17 cellular contexts compared by ENCODE assay signal in genomic region chr19:5667751-5668271, GRCh38. TPM values are rescaled to one million over a fixed set of nuclear protein-coding genes. Genes with fewer than 3 reads are reported as not detected.
DNase-seq lines count a peak whose midpoint lies in the region; ATAC-seq, FAIRE-seq and TF ChIP-seq lines count a peak whose summit lies in the region.
"Had no signal": no experiment of that assay in that cellular context is flagged by ENCODE, and none has a peak within 500 bp of the region (broad histone marks: within the 10 kb centered on the region; RNA-seq: fewer than 3 reads in every experiment).

No MANE protein-coding gene starts in this region.

- ATAC-seq in CD4-positive, alpha-beta T cell (ENCODE audit: poor library complexity), result no peak
- peak; percentile 19; the same call in 1 of the 2 replicates for ATAC-seq in HCT116
- no peak for ATAC-seq in GM12878
- ATAC-seq: T-cell had no signal

- H3K4me3 ChIP-seq in HCT116 (replicated peaks in 1 of 2; ENCODE audit: low read depth in 1 of 2, low read length in 2 of 2) (no peak overlapping the region), GM12878 (no peak overlapping the region), stomach (no peak overlapping the region)
- H3K4me3 ChIP-seq: coronary artery, ovary had no signal

- H3K4me1 Mint-ChIP-seq in CD4-positive, alpha-beta T cell (ENCODE audit: low read depth), result no peaks in the 10 kb centered on the region
- H3K4me1 Mint-ChIP-seq in Calu3 (ENCODE audit: low read depth, unreplicated experiment), result no peaks in the 10 kb centered on the region
- H3K4me1 Mint-ChIP-seq: B cell, T-cell had no signal

- SMC1A ChIA-PET in GM12878 (lab: Charles Lee; ENCODE audit: uncharacterized antibody, unreplicated experiment), result no interaction called here

- no peaks in the 10 kb centered on the region for H3K9me2 ChIP-seq in HCT116 (ENCODE audit: insufficient read depth)

- TF ChIP-seq POLR2A in HCT116 (IDR thresholded peaks at IDR 0.05; ENCODE audit: borderline replicate concordance, extremely low read depth, insufficient read depth, insufficient read length) (no peak), GM12878 (IDR thresholded peaks at IDR 0.05; ENCODE audit: low read depth, low read length) (peak; percentile 59), stomach (IDR thresholded peaks at IDR 0.05) (no peak)

- H3K9me3 ChIP-seq in CD4-positive, alpha-beta T cell (ENCODE audit: control insufficient read depth, low read length), result no peaks in the 10 kb centered on the region
- H3K9me3 ChIP-seq in HCT116 (ENCODE audit: control insufficient read depth in 1 of 2, insufficient read depth in 1 of 2, low read depth in 1 of 2, low read length in 2 of 2) (no peaks in the 10 kb centered on the region), GM12878 (replicated peaks; ENCODE audit: control insufficient read depth, insufficient read depth, low read length) (no peaks in the 10 kb centered on the region), stomach (no peaks in the 10 kb centered on the region)
- H3K9me3 ChIP-seq: ovary had no signal

- no peaks in the 10 kb centered on the region for H4K20me1 ChIP-seq in HCT116 (ENCODE audit: insufficient read depth)
- H4K20me1 ChIP-seq in GM12878 (ENCODE audit: control insufficient read depth, insufficient read depth), result no peaks in the 10 kb centered on the region; the same call in 1 of the 2 replicates

- RAD21 ChIA-PET in HCT116 (lab: Charles Lee; ENCODE audit: low non-redundant PET in 1 of 2, low total read pairs in 2 of 2, uncharacterized antibody in 2 of 2, unreplicated experiment in 2 of 2) (no interaction called here), GM12878 (lab: Charles Lee; ENCODE audit: unreplicated experiment) (no interaction called here)

- CTCF ChIA-PET in CD4-positive, alpha-beta T cell (lab: Charles Lee), result interaction anchor here (1.0 kb wide), 1 partner anchor 19 kb away, joined by 3 read pairs; no protein-coding TSS in a partner anchor
- CTCF ChIA-PET in HCT116 (lab: Charles Lee) (no interaction called here), GM12878 (lab: Yijun Ruan, JAX) (no interaction called here), Calu3 (lab: Charles Lee) (no interaction called here)

- no peak overlapping the region for H3K27ac ChIP-seq in CD4-positive, alpha-beta T cell (ENCODE audit: low read depth, low read length)
- no peak overlapping the region for H3K27ac ChIP-seq in HCT116 (ENCODE audit: low read depth, low read length)
- no peak overlapping the region for H3K27ac ChIP-seq in GM12878 (ENCODE audit: control insufficient read depth, insufficient read depth)
- H3K27ac ChIP-seq in stomach, result no peak overlapping the region
- H3K27ac ChIP-seq: coronary artery, ovary had no signal

- 92% methylated on average over 22 of the region's 22 CpGs for WGBS in GM12878 (ENCODE audit: insufficient coverage, insufficient replicate concordance, low lambda C conversion rate, missing lambda C conversion rate)
- 83 to 87% (median 84%) methylated on average over 20 to 22 of the region's 22 CpGs for WGBS in stomach, 5 donors

- H3K36me3 ChIP-seq in HCT116 (ENCODE audit: control insufficient read depth in 1 of 2, insufficient read depth in 2 of 2, low read length in 2 of 2), result peaks cover 38 to 59% of the 10 kb centered on the region in 2 experiments; a peak in 3 of 4 replicates
- peaks cover 31 to 51% of the 10 kb centered on the region in 2 experiments for H3K36me3 ChIP-seq in GM12878 (ENCODE audit: control insufficient read depth in 2 of 2, insufficient read depth in 2 of 2, low read length in 1 of 2)
- peaks cover 70 to 94% (median 92%) of the 10 kb centered on the region in 4 donors for H3K36me3 ChIP-seq in stomach
- H3K36me3 ChIP-seq: ovary had no signal

- H3K36me3 Mint-ChIP-seq in CD4-positive, alpha-beta T cell (ENCODE audit: low read depth), result peaks cover 64% of the 10 kb centered on the region
- peaks cover 28% of the 10 kb centered on the region for H3K36me3 Mint-ChIP-seq in Calu3 (ENCODE audit: insufficient read depth, unreplicated experiment)

- no peaks in the 10 kb centered on the region; a peak in 2 of 4 replicates for H3K4me1 ChIP-seq in HCT116 (ENCODE audit: control insufficient read depth in 1 of 2, insufficient read depth in 2 of 2, low read length in 2 of 2)
- H3K4me1 ChIP-seq in GM12878 (ENCODE audit: control insufficient read depth, insufficient read depth, low read length), result peaks cover 3% of the 10 kb centered on the region; the same call in 1 of the 2 replicates
- H3K4me1 ChIP-seq in stomach, result no peaks in the 10 kb centered on the region

- no peaks in the 10 kb centered on the region for H3K27me3 Mint-ChIP-seq in CD4-positive, alpha-beta T cell
- no peaks in the 10 kb centered on the region for H3K27me3 Mint-ChIP-seq in Calu3 (ENCODE audit: unreplicated experiment)
- H3K27me3 Mint-ChIP-seq: B cell, T-cell had no signal

- no peak for FAIRE-seq in GM12878 (lab: Jason Lieb, UNC)

- DNase-seq in CD4-positive, alpha-beta T cell, result no peak
- DNase-seq in HCT116 (ENCODE audit: low read depth, low spot score), result no peak
- no peak for DNase-seq in GM12878 (ENCODE audit: low read depth, low spot score)
- DNase-seq in kidney tubule cell (ENCODE audit: low spot score), result peak; percentile 41
- no peak for DNase-seq in stomach
- no peak for DNase-seq in OCI-M2 (lab: John Stamatoyannopoulos, UW; ENCODE audit: unreplicated experiment)
- DNase-seq in dedifferentiated amniotic fluid mesenchymal stem cell (ENCODE audit: extremely low spot score), result no peak
- DNase-seq in Calu3, result no peak
- DNase-seq: activated effector memory CD4-positive, alpha-beta T cell treated with anti-CD3 and anti-CD28 coated beads, Interleukin-2, amount 50 U/mL, for 16 hours; IMR-90; NCI-H2107; ovary; stimulated activated CD4-positive, alpha-beta T cell treated with anti-CD3 and anti-CD28 coated beads, Interleukin-4, amount 100 ng/mL, for 24 hours; stimulated activated CD8-positive, alpha-beta memory T cell treated with anti-CD3 and anti-CD28 coated beads, Interleukin-4, amount 100 ng/mL, for 48 hours; T-cell had no signal

- H2AFZ ChIP-seq in HCT116 (ENCODE audit: low read depth, low read length, poor library complexity, severe bottlenecking) (no peak overlapping the region), GM12878 (ENCODE audit: control insufficient read depth, low read depth, low read length) (no peak overlapping the region)

- H3K27ac Mint-ChIP-seq in CD4-positive, alpha-beta T cell, result peak overlapping the region; percentile 58
- no peak overlapping the region for H3K27ac Mint-ChIP-seq in Calu3 (ENCODE audit: unreplicated experiment)
- H3K27ac Mint-ChIP-seq: T-cell had no signal

- no TSS peak for BruUV-seq in HCT116 (replicated peaks; lab: Mats Ljungman, UMichigan)
- BruUV-seq in GM12878 (replicated peaks; lab: Mats Ljungman, UMichigan), result TSS peak; percentile 23
- BruUV-seq in Calu3 (replicated peaks; lab: Mats Ljungman, UMichigan), result no TSS peak

- no peaks in the 10 kb centered on the region for H3K27me3 ChIP-seq in CD4-positive, alpha-beta T cell (ENCODE audit: control insufficient read depth, insufficient read depth, low read length)
- H3K27me3 ChIP-seq in HCT116 (ENCODE audit: insufficient read depth, low read length) (no peaks in the 10 kb centered on the region), GM12878 (replicated peaks in 1 of 2; ENCODE audit: control insufficient read depth in 2 of 2, insufficient read depth in 2 of 2, low read length in 1 of 2) (no peaks in the 10 kb centered on the region), stomach (no peaks in the 10 kb centered on the region)
- H3K27me3 ChIP-seq: ovary had no signal

- intact Hi-C loops in CD4-positive, alpha-beta T cell (cut with DNase I, micrococcal nuclease), result no loop called here
- intact Hi-C loops in HCT116 (cut with micrococcal nuclease), result no loop called here
- intact Hi-C loops in GM12878 (cut with micrococcal nuclease; ENCODE audit: unreplicated experiment), result no loop called here
- intact Hi-C loops in stomach (cut with DNase I; ENCODE audit: low total_unique reads), result no loop called here
- intact Hi-C loops in Calu3 (cut with micrococcal nuclease; ENCODE audit: unreplicated experiment), result no loop called here

- peaks cover 10% of the 10 kb centered on the region; the same call in 1 of the 2 replicates for H3K79me2 ChIP-seq in HCT116 (ENCODE audit: insufficient read depth, low read length)
- H3K79me2 ChIP-seq in GM12878 (ENCODE audit: control insufficient read depth, insufficient read depth, low read length), result no peaks in the 10 kb centered on the region

- H3K4me3 Mint-ChIP-seq in CD4-positive, alpha-beta T cell, result no peak overlapping the region
- H3K4me3 Mint-ChIP-seq in Calu3 (ENCODE audit: low read depth, unreplicated experiment), result no peak overlapping the region
- H3K4me3 Mint-ChIP-seq: B cell, T-cell had no signal

- TF ChIP-seq RAD21 in HCT116 (IDR thresholded peaks at IDR 0.05; ENCODE audit: low read depth) (no peak), GM12878 (IDR thresholded peaks at IDR 0.05; ENCODE audit: insufficient read depth, low read depth, low read length) (no peak)

- TF ChIP-seq EP300 in GM12878 (IDR thresholded peaks at IDR 0.05; ENCODE audit: borderline replicate concordance in 1 of 2, control insufficient read depth in 1 of 2, low read depth in 2 of 2, low read length in 2 of 2) (no peak), stomach (IDR thresholded peaks at IDR 0.05) (no peak)

- POLR2A ChIA-PET in CD4-positive, alpha-beta T cell (lab: Charles Lee), result no interaction called here
- POLR2A ChIA-PET in HCT116 (lab: Charles Lee), result no interaction called here
- POLR2A ChIA-PET in GM12878 (lab: Charles Lee), result no interaction called here

- in situ Hi-C loops in GM12878 (cut with MboI), result no loop called here

- H3K9ac ChIP-seq in HCT116 (ENCODE audit: low read length), result no peak overlapping the region
- H3K9ac ChIP-seq in GM12878 (ENCODE audit: control insufficient read depth, insufficient read depth, low read length), result no peak overlapping the region

- no peak overlapping the region for H3K4me2 ChIP-seq in HCT116 (ENCODE audit: low read length)
- H3K4me2 ChIP-seq in GM12878 (ENCODE audit: control insufficient read depth, insufficient read depth), result no peak overlapping the region

- H3K9me3 Mint-ChIP-seq in CD4-positive, alpha-beta T cell, result no peaks in the 10 kb centered on the region
- no peaks in the 10 kb centered on the region for H3K9me3 Mint-ChIP-seq in Calu3 (ENCODE audit: low read depth, unreplicated experiment)
- H3K9me3 Mint-ChIP-seq: T-cell had no signal

- TF ChIP-seq CTCF in CD4-positive, alpha-beta T cell (IDR thresholded peaks at IDR 0.05), result no peak
- TF ChIP-seq CTCF in HCT116 (IDR thresholded peaks at IDR 0.05 in 2 of 3, conservative IDR thresholded peaks at IDR 0.05 in 1 of 3; ENCODE audit: borderline replicate concordance in 1 of 3, insufficient read depth in 1 of 3, low read depth in 2 of 3, low read length in 2 of 3), result no peak
- no peak for TF ChIP-seq CTCF in GM12878 (IDR thresholded peaks at IDR 0.05 in 2 of 3, conservative IDR thresholded peaks at IDR 0.05 in 1 of 3; ENCODE audit: control insufficient read depth in 2 of 3, extremely low read depth in 1 of 3, insufficient read depth in 1 of 3, low read depth in 3 of 3, low read length in 3 of 3)
- TF ChIP-seq CTCF in stomach (IDR thresholded peaks at IDR 0.05), result no peak
- no peak for TF ChIP-seq CTCF in Calu3 (IDR thresholded peaks at IDR 0.05; ENCODE audit: unreplicated experiment)

RNA-seq across cellular contexts. Expression of gene MICOS13, which starts 12.5 kb away (rescaled TPM):
- total RNA-seq in CD4-positive, alpha-beta T cell, result 10 to 100 TPM; 21.7 to 23.0 TPM
- 61.6 TPM for total RNA-seq in HCT116 (2021; ENCODE audit: unreplicated experiment)
- 55.0 and 73.1 TPM in 2 replicates for polyA plus RNA-seq in HCT116 (2012)
- 9.1 and 11.0 TPM in 2 replicates for total RNA-seq in GM12878 (2013; cell fraction: nucleolus; rRNA removed)
- total RNA-seq in GM12878 (2014; rRNA removed), result 177 and 211 TPM in 2 replicates
- total RNA-seq in GM12878 (2014; rRNA removed; fragmentation: Illumina TruSeq; extraction: Trizol), result 34.9 and 41.2 TPM in 2 replicates
- total RNA-seq in GM12878 (2021), result 61.1 and 61.3 TPM in 2 replicates
- polyA plus RNA-seq in GM12878 (2011; ENCODE audit: low read depth), result 8.1 TPM
- polyA plus RNA-seq in GM12878 (2011; rRNA removed), result 12.4 and 24.3 TPM in 2 replicates
- polyA plus RNA-seq in GM12878 (2011; cell fraction: cytosol; rRNA removed), result 32.8 and 53.4 TPM in 2 replicates
- polyA plus RNA-seq in GM12878 (2011; cell fraction: nucleus; rRNA removed), result 20.9 and 31.4 TPM in 2 replicates
- 44.0 and 63.5 TPM in 2 replicates for polyA plus RNA-seq in GM12878 (2012)
- polyA plus RNA-seq in GM12878 (2014; fragmentation: Illumina TruSeq; extraction: Trizol), result 3.5 and 16.8 TPM in 2 replicates
- polyA plus RNA-seq in GM12878 (2014; fragmentation: Nextera tagmentation; extraction: Ambion mirVana), result 10 to 100 TPM in 1 of 2 experiments, 1 to 10 TPM in 1; 9.4 to 38.1 TPM
- 119 and 171 TPM in 2 replicates for polyA plus RNA-seq in GM12878 (2014; rRNA removed)
- 100 to 1,000 TPM; 113 to 118 TPM for polyA plus RNA-seq in GM12878 (2016; fragmentation: Nextera tagmentation; extraction: Ambion mirVana)
- 4.8 and 13.2 TPM in 2 replicates for polyA minus RNA-seq in GM12878 (2011; rRNA and poly(A)+ RNA removed)
- polyA minus RNA-seq in GM12878 (2011; cell fraction: cytosol; rRNA and poly(A)+ RNA removed), result 6.2 and 10.8 TPM in 2 replicates
- polyA minus RNA-seq in GM12878 (2011; cell fraction: nucleus; rRNA and poly(A)+ RNA removed), result 8.9 and 16.1 TPM in 2 replicates
- total RNA-seq in stomach, result 100 to 1,000 TPM in 1 of 5 donors, 10 to 100 TPM in 4; 11.0 to 171 (median 27.5) TPM
- polyA plus RNA-seq in stomach, result 100 to 1,000 TPM in 2 of 3 donors, 10 to 100 TPM in 1; 96.7 to 136 (median 121) TPM
- total RNA-seq in Calu3 (2022), result 37.1 and 37.9 TPM in 2 replicates

RNA-seq across cellular contexts. Expression of gene HSD11B1L, which starts 13.0 kb away (rescaled TPM):
- total RNA-seq in CD4-positive, alpha-beta T cell, result 1 to 10 TPM; 2.4 to 2.9 TPM
- 6.0 TPM for total RNA-seq in HCT116 (2021; ENCODE audit: unreplicated experiment)
- polyA plus RNA-seq in HCT116 (2012), result 6.4 and 6.9 TPM in 2 replicates
- total RNA-seq in GM12878 (2013; cell fraction: nucleolus; rRNA removed), result 0.64 and 2.5 TPM in 2 replicates
- 1.2 and 1.7 TPM in 2 replicates for total RNA-seq in GM12878 (2014; rRNA removed)
- total RNA-seq in GM12878 (2014; rRNA removed; fragmentation: Illumina TruSeq; extraction: Trizol), result 0.49 and 0.55 TPM in 2 replicates
- total RNA-seq in GM12878 (2021), result 1.1 and 1.5 TPM in 2 replicates
- 0.31 TPM for polyA plus RNA-seq in GM12878 (2011; ENCODE audit: low read depth)
- polyA plus RNA-seq in GM12878 (2011; rRNA removed), result 0.84 TPM in 2 replicates
- 1.8 and 3.0 TPM in 2 replicates for polyA plus RNA-seq in GM12878 (2011; cell fraction: cytosol; rRNA removed)
- 1.4 and 2.1 TPM in 2 replicates for polyA plus RNA-seq in GM12878 (2011; cell fraction: nucleus; rRNA removed)
- polyA plus RNA-seq in GM12878 (2012), result 2.0 and 2.6 TPM in 2 replicates
- 0.29 TPM in 1 of 2 replicates, not detected in the other for polyA plus RNA-seq in GM12878 (2014; fragmentation: Illumina TruSeq; extraction: Trizol)
- polyA plus RNA-seq in GM12878 (2014; fragmentation: Nextera tagmentation; extraction: Ambion mirVana), result under 1 TPM in 1 of 2 experiments, not detected in 1; 0.35 TPM
- 1.0 and 1.6 TPM in 2 replicates for polyA plus RNA-seq in GM12878 (2014; rRNA removed)
- 1 to 10 TPM; 1.1 to 1.8 TPM for polyA plus RNA-seq in GM12878 (2016; fragmentation: Nextera tagmentation; extraction: Ambion mirVana)
- polyA minus RNA-seq in GM12878 (2011; rRNA and poly(A)+ RNA removed), result 0.29 and 0.52 TPM in 2 replicates
- not detected in 2 replicates for polyA minus RNA-seq in GM12878 (2011; cell fraction: cytosol; rRNA and poly(A)+ RNA removed)
- 0.77 TPM in 1 of 2 replicates, not detected in the other for polyA minus RNA-seq in GM12878 (2011; cell fraction: nucleus; rRNA and poly(A)+ RNA removed)
- 10 to 100 TPM in 1 of 5 donors, 1 to 10 TPM in 3, under 1 TPM in 1; 0.89 to 26.8 (median 2.0) TPM for total RNA-seq in stomach
- 10 to 100 TPM in 2 of 3 donors, 1 to 10 TPM in 1; 8.9 to 16.5 (median 11.2) TPM for polyA plus RNA-seq in stomach
- 2.3 and 3.0 TPM in 2 replicates for total RNA-seq in Calu3 (2022)

RNA-seq across cellular contexts. Expression of gene RPL36, which starts 22.3 kb away (rescaled TPM):
- 1,000 to 10,000 TPM; 1,509 to 1,565 TPM for total RNA-seq in CD4-positive, alpha-beta T cell
- 1,504 TPM for total RNA-seq in HCT116 (2021; ENCODE audit: unreplicated experiment)
- 2,841 and 3,000 TPM in 2 replicates for polyA plus RNA-seq in HCT116 (2012)
- total RNA-seq in GM12878 (2013; cell fraction: nucleolus; rRNA removed), result 94.2 and 106 TPM in 2 replicates
- 1,704 and 2,091 TPM in 2 replicates for total RNA-seq in GM12878 (2014; rRNA removed)
- 1,553 and 1,673 TPM in 2 replicates for total RNA-seq in GM12878 (2014; rRNA removed; fragmentation: Illumina TruSeq; extraction: Trizol)
- total RNA-seq in GM12878 (2021), result 1,583 and 1,661 TPM in 2 replicates
- polyA plus RNA-seq in GM12878 (2011; ENCODE audit: low read depth), result 170 TPM
- polyA plus RNA-seq in GM12878 (2011; rRNA removed), result 499 and 1,144 TPM in 2 replicates
- 723 and 1,358 TPM in 2 replicates for polyA plus RNA-seq in GM12878 (2011; cell fraction: cytosol; rRNA removed)
- polyA plus RNA-seq in GM12878 (2011; cell fraction: nucleus; rRNA removed), result 426 and 530 TPM in 2 replicates
- polyA plus RNA-seq in GM12878 (2012), result 3,043 and 3,382 TPM in 2 replicates
- 67.8 and 374 TPM in 2 replicates for polyA plus RNA-seq in GM12878 (2014; fragmentation: Illumina TruSeq; extraction: Trizol)
- 1,000 to 10,000 TPM; 4,698 to 4,942 TPM for polyA plus RNA-seq in GM12878 (2014; fragmentation: Nextera tagmentation; extraction: Ambion mirVana)
- 2,015 and 2,575 TPM in 2 replicates for polyA plus RNA-seq in GM12878 (2014; rRNA removed)
- 1,000 to 10,000 TPM; 2,328 to 2,411 TPM for polyA plus RNA-seq in GM12878 (2016; fragmentation: Nextera tagmentation; extraction: Ambion mirVana)
- polyA minus RNA-seq in GM12878 (2011; rRNA and poly(A)+ RNA removed), result 196 and 405 TPM in 2 replicates
- 476 and 536 TPM in 2 replicates for polyA minus RNA-seq in GM12878 (2011; cell fraction: cytosol; rRNA and poly(A)+ RNA removed)
- polyA minus RNA-seq in GM12878 (2011; cell fraction: nucleus; rRNA and poly(A)+ RNA removed), result 142 and 195 TPM in 2 replicates
- 100 to 1,000 TPM; 121 to 772 (median 289) TPM for total RNA-seq in stomach
- polyA plus RNA-seq in stomach, result 1,000 to 10,000 TPM; 1,713 to 2,132 (median 1,726) TPM
- 497 and 516 TPM in 2 replicates for total RNA-seq in Calu3 (2022)

RNA-seq across cellular contexts. Expression of gene SAFB, which starts 44.9 kb away (rescaled TPM):
- total RNA-seq in CD4-positive, alpha-beta T cell, result 100 to 1,000 TPM; 195 to 200 TPM
- total RNA-seq in HCT116 (2021; ENCODE audit: unreplicated experiment) (143 TPM), GM12878 (2014; rRNA removed) (45.0 and 55.9 TPM in 2 replicates), GM12878 (2014; rRNA removed; fragmentation: Illumina TruSeq; extraction: Trizol) (49.2 and 53.0 TPM in 2 replicates), GM12878 (2021) (110 and 122 TPM in 2 replicates), stomach (100 to 1,000 TPM in 3 of 5 donors, 10 to 100 TPM in 2; 46.1 to 636 (median 195) TPM), Calu3 (2022) (87.3 and 88.0 TPM in 2 replicates)
- polyA plus RNA-seq in HCT116 (2012), result 64.7 and 80.0 TPM in 2 replicates
- total RNA-seq in GM12878 (2013; cell fraction: nucleolus; rRNA removed), result 316 and 319 TPM in 2 replicates
- polyA plus RNA-seq in GM12878 (2011; ENCODE audit: low read depth), result 25.5 TPM
- polyA plus RNA-seq in GM12878 (2011; rRNA removed) (54.9 and 62.1 TPM in 2 replicates), GM12878 (2014; fragmentation: Illumina TruSeq; extraction: Trizol) (66.6 and 70.3 TPM in 2 replicates), GM12878 (2014; fragmentation: Nextera tagmentation; extraction: Ambion mirVana) (1 to 10 TPM; 1.6 to 2.9 TPM), GM12878 (2014; rRNA removed) (114 and 122 TPM in 2 replicates), GM12878 (2016; fragmentation: Nextera tagmentation; extraction: Ambion mirVana) (100 to 1,000 TPM; 126 to 131 TPM), stomach (10 to 100 TPM; 33.1 to 46.3 (median 39.0) TPM)
- polyA plus RNA-seq in GM12878 (2011; cell fraction: cytosol; rRNA removed), result 58.3 and 103 TPM in 2 replicates
- polyA plus RNA-seq in GM12878 (2011; cell fraction: nucleus; rRNA removed), result 206 and 327 TPM in 2 replicates
- 61.7 and 61.9 TPM in 2 replicates for polyA plus RNA-seq in GM12878 (2012)
- 21.7 and 34.3 TPM in 2 replicates for polyA minus RNA-seq in GM12878 (2011; rRNA and poly(A)+ RNA removed)
- 27.4 and 29.1 TPM in 2 replicates for polyA minus RNA-seq in GM12878 (2011; cell fraction: cytosol; rRNA and poly(A)+ RNA removed)
- 67.8 and 87.7 TPM in 2 replicates for polyA minus RNA-seq in GM12878 (2011; cell fraction: nucleus; rRNA and poly(A)+ RNA removed)

RNA-seq across cellular contexts. Expression of gene SAFB2, which starts 45.2 kb away (rescaled TPM):
- 100 to 1,000 TPM; 238 to 246 TPM for total RNA-seq in CD4-positive, alpha-beta T cell
- total RNA-seq in HCT116 (2021; ENCODE audit: unreplicated experiment), result 86.9 TPM
- 52.8 and 74.1 TPM in 2 replicates for polyA plus RNA-seq in HCT116 (2012)
- total RNA-seq in GM12878 (2013; cell fraction: nucleolus; rRNA removed), result 316 and 336 TPM in 2 replicates
- 30.3 and 36.3 TPM in 2 replicates for total RNA-seq in GM12878 (2014; rRNA removed)
- total RNA-seq in GM12878 (2014; rRNA removed; fragmentation: Illumina TruSeq; extraction: Trizol), result 33.3 and 34.5 TPM in 2 replicates
- 78.3 and 89.2 TPM in 2 replicates for total RNA-seq in GM12878 (2021)
- polyA plus RNA-seq in GM12878 (2011; ENCODE audit: low read depth), result 26.4 TPM
- 26.5 and 27.7 TPM in 2 replicates for polyA plus RNA-seq in GM12878 (2011; rRNA removed)
- 17.6 and 31.8 TPM in 2 replicates for polyA plus RNA-seq in GM12878 (2011; cell fraction: cytosol; rRNA removed)
- polyA plus RNA-seq in GM12878 (2011; cell fraction: nucleus; rRNA removed), result 182 and 211 TPM in 2 replicates
- 45.0 and 45.5 TPM in 2 replicates for polyA plus RNA-seq in GM12878 (2012)
- polyA plus RNA-seq in GM12878 (2014; fragmentation: Illumina TruSeq; extraction: Trizol), result 49.6 and 53.2 TPM in 2 replicates
- 10 to 100 TPM in 1 of 2 experiments, 1 to 10 TPM in 1; 4.5 to 24.6 TPM for polyA plus RNA-seq in GM12878 (2014; fragmentation: Nextera tagmentation; extraction: Ambion mirVana)
- 52.7 and 57.8 TPM in 2 replicates for polyA plus RNA-seq in GM12878 (2014; rRNA removed)
- 10 to 100 TPM; 70.0 to 74.1 TPM for polyA plus RNA-seq in GM12878 (2016; fragmentation: Nextera tagmentation; extraction: Ambion mirVana)
- 32.6 and 38.3 TPM in 2 replicates for polyA minus RNA-seq in GM12878 (2011; rRNA and poly(A)+ RNA removed)
- polyA minus RNA-seq in GM12878 (2011; cell fraction: cytosol; rRNA and poly(A)+ RNA removed), result 9.8 and 15.9 TPM in 2 replicates
- 47.8 and 77.2 TPM in 2 replicates for polyA minus RNA-seq in GM12878 (2011; cell fraction: nucleus; rRNA and poly(A)+ RNA removed)
- 100 to 1,000 TPM in 4 of 5 donors, 10 to 100 TPM in 1; 67.2 to 237 (median 126) TPM for total RNA-seq in stomach
- polyA plus RNA-seq in stomach, result 10 to 100 TPM; 38.5 to 49.8 (median 46.6) TPM
- 71.7 and 72.8 TPM in 2 replicates for total RNA-seq in Calu3 (2022)
